9 cellular contexts compared by ENCODE assay signal in genomic region chr13:32415019-32415418, GRCh38. TPM values are rescaled to one million over a fixed set of nuclear protein-coding genes. Genes with fewer than 3 reads are reported as not detected.
DNase-seq lines count a peak whose midpoint lies in the region; ATAC-seq and TF ChIP-seq lines count a peak whose summit lies in the region.
"Had no signal": no experiment of that assay in that cellular context is flagged by ENCODE, and none has a peak within 500 bp of the region (broad histone marks: within the 10 kb centered on the region; RNA-seq: fewer than 3 reads in every experiment).

No MANE protein-coding gene starts in this region.

- BruUV-seq in MCF 10A (replicated peaks; lab: Mats Ljungman, UMichigan): no TSS peak

- CTCF ChIA-PET in MCF 10A (lab: Yijun Ruan, JAX): interaction anchor here (0.7 to 1.1 kb wide), 2 partner anchors 34 to 168 kb away, joined by 3 read pairs; no protein-coding TSS in a partner anchor

- H3K9me3 Mint-ChIP-seq in MCF 10A (ENCODE audit: unreplicated experiment) (no peaks in the 10 kb centered on the region), endothelial cell (ENCODE audit: unreplicated experiment) (peaks cover 7% of the 10 kb centered on the region)

- no peaks in the 10 kb centered on the region for H3K27me3 ChIP-seq in breast epithelium

- POLR2A ChIA-PET in MCF 10A (lab: Yijun Ruan, JAX): interaction anchor here (1.1 kb wide), 1 partner anchor 13 kb away, joined by 3 read pairs; no protein-coding TSS in a partner anchor

- H3K27ac ChIP-seq in breast epithelium: no peak overlapping the region

- no peak overlapping the region for H3K4me3 ChIP-seq in breast epithelium

- intact Hi-C loops in MCF 10A (cut with micrococcal nuclease): no loop called here
- intact Hi-C loops in breast epithelium (cut with DNase I; ENCODE audit: low total_unique reads): no loop called here

- DNase-seq in MCF 10A (ENCODE audit: unreplicated experiment) (peak; percentile 28), breast epithelium (ENCODE audit: low spot score in 2 of 2) (no peak), NCI-H69 (lab: John Stamatoyannopoulos, UW) (peak; percentile 51), endothelial cell (ENCODE audit: low spot score) (peak; percentile 37)
- DNase-seq in stimulated activated naive CD8-positive, alpha-beta T cell treated with anti-CD3 and anti-CD28 coated beads, Interleukin-15, Interleukin-2, amounts not matched to agents 100 U/mL and 50 U/mL, for 24 hours: no peak
- DNase-seq: effector CD4-positive, alpha-beta T cell had no signal

- peak; percentile 25 for TF ChIP-seq CTCF in MCF 10A (IDR thresholded peaks at IDR 0.05; ENCODE audit: unreplicated experiment)
- TF ChIP-seq CTCF in breast epithelium (IDR thresholded peaks at IDR 0.05): no peak
- TF ChIP-seq CTCF in endothelial cell (IDR thresholded peaks at IDR 0.05; ENCODE audit: unreplicated experiment): peak; percentile 56

- no peak for TF ChIP-seq POLR2A in breast epithelium (IDR thresholded peaks at IDR 0.05)

- H3K9me3 ChIP-seq in breast epithelium: no peaks in the 10 kb centered on the region

- no peak overlapping the region for H3K4me3 Mint-ChIP-seq in MCF 10A (ENCODE audit: unreplicated experiment)
- no peak overlapping the region for H3K4me3 Mint-ChIP-seq in endothelial cell (ENCODE audit: unreplicated experiment)

- H3K27me3 Mint-ChIP-seq in MCF 10A (ENCODE audit: insufficient read depth, unreplicated experiment) (no peaks in the 10 kb centered on the region), endothelial cell (ENCODE audit: unreplicated experiment) (no peaks in the 10 kb centered on the region)

- H3K4me1 ChIP-seq in breast epithelium: no peaks in the 10 kb centered on the region

- H3K36me3 Mint-ChIP-seq in MCF 10A (ENCODE audit: insufficient read depth, unreplicated experiment): no peaks in the 10 kb centered on the region
- peaks cover 13% of the 10 kb centered on the region for H3K36me3 Mint-ChIP-seq in endothelial cell (ENCODE audit: low read depth, unreplicated experiment)

- H3K4me1 Mint-ChIP-seq in MCF 10A (ENCODE audit: insufficient read depth, unreplicated experiment) (no peaks in the 10 kb centered on the region), endothelial cell (ENCODE audit: unreplicated experiment) (peaks cover 6% of the 10 kb centered on the region)

- ATAC-seq in stimulated activated naive CD8-positive, alpha-beta T cell treated with anti-CD3 and anti-CD28 coated beads, Interleukin-15, Interleukin-2, amounts not matched to agents 100 U/mL and 50 U/mL, for 24 hours: peak; percentile 71
- ATAC-seq in GM18868 (IDR thresholded peaks at IDR 0.05; ENCODE audit: unreplicated experiment): no peak
- ATAC-seq in GM21723 (IDR thresholded peaks at IDR 0.05; ENCODE audit: unreplicated experiment): no peak
- no peak for ATAC-seq in GM21526 (IDR thresholded peaks at IDR 0.05; ENCODE audit: low FRiP score, unreplicated experiment)

- H3K27ac Mint-ChIP-seq in MCF 10A (ENCODE audit: low read depth, unreplicated experiment): no peak overlapping the region
- H3K27ac Mint-ChIP-seq in endothelial cell (ENCODE audit: unreplicated experiment): no peak overlapping the region

- no peaks in the 10 kb centered on the region for H3K36me3 ChIP-seq in breast epithelium

RNA-seq across cellular contexts. Expression of gene N4BP2L1, which starts 12.9 kb away (rescaled TPM):
- total RNA-seq in MCF 10A (2022): 1.6 and 1.9 TPM in 2 replicates
- 10 to 100 TPM; 15.7 to 54.3 (median 33.8) TPM for total RNA-seq in breast epithelium
- 4.2 TPM for total RNA-seq in endothelial cell (ENCODE audit: unreplicated experiment)

Comparison
In these comparisons a context has a peak if more than half of its experiments do, and no peak if none do; other contexts are left out.
1. DNase-seq: peak in MCF 10A (single experiment), NCI-H69 (single experiment) and endothelial cell (single experiment); none in breast epithelium (0 of 2) and stimulated activated naive CD8-positive, alpha-beta T cell treated with anti-CD3 and anti-CD28 coated beads, Interleukin-15, Interleukin-2, amounts not matched to agents 100 U/mL and 50 U/mL, for 24 hours (single experiment).
2. CTCF ChIP-seq: peak in MCF 10A (single experiment) and endothelial cell (single experiment); none in breast epithelium (0 of 3).